8 cellular contexts compared by ENCODE assay signal in genomic region chrX:71282514-71283408, GRCh38. TPM values are rescaled to one million over a fixed set of nuclear protein-coding genes. Genes with fewer than 3 reads are reported as not detected.
DNase-seq lines count a peak whose midpoint lies in the region; ATAC-seq, FAIRE-seq and TF ChIP-seq lines count a peak whose summit lies in the region.

No MANE protein-coding gene starts in this region.

- no peak for TF ChIP-seq RAD21 in H1 (IDR thresholded peaks at IDR 0.05 in 1 of 2, conservative IDR thresholded peaks at IDR 0.05 in 1 of 2; ENCODE audit: low read depth in 2 of 2, low read length in 2 of 2)

- H2BK120ac ChIP-seq in H1 (replicated peaks; ENCODE audit: low read depth, low read length): no peak overlapping the region

- peak overlapping the region; percentile 84; the same call in 1 of the 2 replicates for H2BK5ac ChIP-seq in H1 (ENCODE audit: low read depth, low read length)

- no peak overlapping the region; the same call in 1 of the 2 replicates for H4K8ac ChIP-seq in H1 (ENCODE audit: extremely low read depth, insufficient read depth, low read length)

- peak overlapping the region; percentile 77 for H3K56ac ChIP-seq in H1 (replicated peaks; ENCODE audit: insufficient read length, low read depth, low read length)

- POLR2A ChIA-PET in H1 (lab: Charles Lee; ENCODE audit: partially characterized antibody): interaction anchor here (0.7 to 13.5 kb wide), 10 partner anchors 13 to 742 kb away, joined by 3 to 215 read pairs (median 7); partner anchors contain the start of genes ITGB1BP2, TAF1 and ZMYM3

- CTCF ChIA-PET in H1 (lab: Charles Lee; ENCODE audit: partially characterized antibody): interaction anchor here (1.8 kb wide), 1 partner anchor 28 kb away, joined by 4 read pairs; no protein-coding TSS in a partner anchor

- H2BK15ac ChIP-seq in H1 (ENCODE audit: low read length): no peak overlapping the region

- FAIRE-seq in H1 (lab: Jason Lieb, UNC): no peak

- H3K23ac ChIP-seq in H1 (ENCODE audit: insufficient read length): no peak overlapping the region

- H3K36me3 ChIP-seq in H1 (ENCODE audit: control insufficient read depth in 2 of 4, insufficient read depth in 4 of 4, low read length in 3 of 4) (peaks cover 0 to 28% (median 0%) of the 10 kb centered on the region in 4 experiments; a peak in 1 of 8 replicates), tibial artery (peaks cover 0 to 6% (median 0%) of the 10 kb centered on the region in 3 donors)

- H3K14ac ChIP-seq in H1 (ENCODE audit: insufficient read length): no peak overlapping the region

- peak overlapping the region; percentile 78 for H4K5ac ChIP-seq in H1 (ENCODE audit: insufficient read length, low read depth, low read length)

- no peaks in the 10 kb centered on the region for H3K27me3 ChIP-seq in H1 (replicated peaks in 1 of 4; ENCODE audit: control insufficient read depth in 3 of 4, extremely low read depth in 1 of 4, insufficient read depth in 3 of 4, low read length in 3 of 4)
- H3K27me3 ChIP-seq in tibial artery: no peaks in the 10 kb centered on the region

- H3K27me3 Mint-ChIP-seq in natural killer cell (ENCODE audit: low read depth in 2 of 2): peaks cover 7% of the 10 kb centered on the region in 2 donors

- H4K91ac ChIP-seq in H1 (replicated peaks; ENCODE audit: insufficient read length, low read length): peak overlapping the region; percentile 97

- TF ChIP-seq CTCF in H1 (IDR thresholded peaks at IDR 0.05; ENCODE audit: control extremely low read depth in 1 of 3, insufficient read depth in 1 of 3, low read depth in 1 of 3, low read length in 3 of 3) (no peak), natural killer cell (IDR thresholded peaks at IDR 0.05) (no peak), tibial artery (IDR thresholded peaks at IDR 0.05) (no peak)

- H3K79me1 ChIP-seq in H1 (ENCODE audit: low read depth, low read length): no peaks in the 10 kb centered on the region

- H3K23me2 ChIP-seq in H1 (ENCODE audit: low read depth, low read length): peaks cover 3% of the 10 kb centered on the region; the same call in 1 of the 2 replicates

- H2AFZ ChIP-seq in H1 (ENCODE audit: low read length): peak overlapping the region; percentile 12; the same call in 1 of the 2 replicates

- H3K27ac Mint-ChIP-seq in natural killer cell: peak overlapping the region; percentile 99 to 100

- ATAC-seq in GM21360 (IDR thresholded peaks at IDR 0.05; ENCODE audit: unreplicated experiment) (peak; percentile 30), natural killer cell (peak; percentile 40 to 65 (median 48))

- no peaks in the 10 kb centered on the region for H3K9me3 Mint-ChIP-seq in natural killer cell

- no peak overlapping the region for H3K4ac ChIP-seq in H1 (replicated peaks; ENCODE audit: insufficient read length, low read depth, low read length)

- no peak for TF ChIP-seq EP300 in H1 (IDR thresholded peaks at IDR 0.05; ENCODE audit: borderline replicate concordance in 1 of 2, low read depth in 2 of 2, low read length in 2 of 2)

- peak overlapping the region; percentile 51; the same call in 1 of the 2 replicates for H3K18ac ChIP-seq in H1 (ENCODE audit: extremely low read depth, low read length)

- H3K4me1 ChIP-seq in H1 (replicated peaks in 1 of 4; ENCODE audit: control insufficient read depth in 3 of 4, insufficient read depth in 4 of 4, low read length in 3 of 4) (peaks cover 0 to 5% (median 3%) of the 10 kb centered on the region in 4 experiments; a peak in 3 of 7 replicates), tibial artery (peaks cover 0 to 30% (median 0%) of the 10 kb centered on the region in 4 donors)

- no peaks in the 10 kb centered on the region for H3K36me3 Mint-ChIP-seq in natural killer cell

- H3K9me3 ChIP-seq in H1 (ENCODE audit: insufficient read depth in 2 of 2, low read depth in 1 of 2, low read length in 1 of 2): no peaks in the 10 kb centered on the region; a peak in 1 of 4 replicates
- peaks cover 0 to 8% (median 0%) of the 10 kb centered on the region in 3 donors for H3K9me3 ChIP-seq in tibial artery

- H2BK20ac ChIP-seq in H1 (ENCODE audit: low read length): no peak overlapping the region

- H2AK5ac ChIP-seq in H1 (ENCODE audit: low read depth, low read length): no peak overlapping the region

- peak overlapping the region; percentile 99 for H3K4me3 Mint-ChIP-seq in natural killer cell

- intact Hi-C loops in natural killer cell (cut with micrococcal nuclease): loop anchor here (1.0 kb wide), 2 partner anchors 28 to 84 kb away; partner anchors contain the start of genes TAF1 and ZMYM3
- intact Hi-C loops in tibial artery (cut with DNase I; ENCODE audit: low total_unique reads): no loop called here
- intact Hi-C loops in posterior cingulate gyrus (cut with DNase I): loop anchor here (2.0 to 5.0 kb wide), 2 partner anchors 28 to 85 kb away; partner anchors contain the start of genes TAF1 and ZMYM3

- WGBS in H1 (ENCODE audit: extremely low coverage in 1 of 2, insufficient coverage in 1 of 2, insufficient read length in 1 of 2, insufficient replicate concordance in 2 of 2, low coverage in 1 of 2, low lambda C conversion rate in 2 of 2, missing lambda C conversion rate in 1 of 2), 2 experiments: 36% methylated on average over 9 of the region's 17 CpGs; no CpG with 5 or more reads in 1 of the 2 experiments

- no peak for TF ChIP-seq POLR2A in H1 (IDR thresholded peaks at IDR 0.05; ENCODE audit: control extremely low read depth in 1 of 2, low read depth in 2 of 2, low read length in 2 of 2)

- H3K79me2 ChIP-seq in H1 (ENCODE audit: control insufficient read depth in 1 of 2, insufficient read depth in 2 of 2, low read length in 2 of 2): peaks cover 22 to 43% of the 10 kb centered on the region in 2 experiments

- 0 out of 2 replicates have a peak overlapping the region, but pooled peaks have one; percentile 4 for H2BK12ac ChIP-seq in H1 (ENCODE audit: low read depth, low read length)

- peak; percentile 10 for DNase-seq in COR-L47 (lab: John Stamatoyannopoulos, UW)
- peak; percentile 47 for DNase-seq in HT1080 (ENCODE audit: low read depth)
- peak; percentile 32 to 41 for DNase-seq in activated CD4-positive, alpha-beta T cell treated with anti-CD3 and anti-CD28 coated beads for 4 hours
- DNase-seq in H1 (ENCODE audit: low read depth in 1 of 2, low spot score in 2 of 2): peak in 1 of 2 experiments; percentile 64
- DNase-seq in natural killer cell: no peak
- DNase-seq in tibial artery: no peak
- DNase-seq in posterior cingulate gyrus: no peak

- H4K20me1 ChIP-seq in H1 (replicated peaks in 1 of 2; ENCODE audit: control insufficient read depth in 1 of 2, insufficient read depth in 2 of 2, low read length in 2 of 2): peaks cover 3 to 5% of the 10 kb centered on the region in 2 experiments

- H3K27ac ChIP-seq in H1 (ENCODE audit: low read depth, low read length): peak overlapping the region; percentile 82
- H3K27ac ChIP-seq in tibial artery: peak overlapping the region; percentile 87 to 94

- H3K4me2 ChIP-seq in H1 (ENCODE audit: insufficient read depth in 1 of 2, low read depth in 2 of 2, low read length in 2 of 2): peak overlapping the region; percentile 68 to 92

- H3K4me3 ChIP-seq in H1 (ENCODE audit: extremely low read depth in 1 of 4, insufficient read depth in 2 of 4, low read depth in 3 of 4, low read length in 4 of 4) (peak overlapping the region; percentile 19 to 59 (median 28); a peak in 5 of 8 replicates), tibial artery (peak overlapping the region; percentile 74 to 75)

- peaks cover 13 to 17% of the 10 kb centered on the region in 2 donors for H3K4me1 Mint-ChIP-seq in natural killer cell

- peak overlapping the region in 3 of 4 experiments; percentile 31 to 68 (median 57); a peak in 5 of 7 replicates for H3K9ac ChIP-seq in H1 (replicated peaks in 1 of 4; ENCODE audit: extremely low read depth in 1 of 4, low read depth in 3 of 4, low read length in 3 of 4)

RNA-seq across cellular contexts. Expression of gene NONO, which starts 0.7 kb away (rescaled TPM):
- 469 and 520 TPM in 2 replicates for total RNA-seq in HT1080 (2014; rRNA removed; shearing (Covaris generic))
- polyA plus RNA-seq in HT1080 (2015; cell fraction: cytosol; rRNA removed): 330 and 368 TPM in 2 replicates
- 671 and 721 TPM in 2 replicates for polyA plus RNA-seq in HT1080 (2015; cell fraction: nucleus; rRNA removed)
- total RNA-seq in H1 (2021; fragmentation: NEBNext Ultra II Directional; extraction: Animal tissue kit (Norgen Biotek cat#: 25700)): 728 and 778 TPM in 2 replicates
- polyA plus RNA-seq in H1 (2011; rRNA removed): 641 and 784 TPM in 2 replicates
- 440 TPM for polyA plus RNA-seq in H1 (2011; cell fraction: cytosol; rRNA removed)
- 1,046 TPM for polyA plus RNA-seq in H1 (2011; cell fraction: nucleus; rRNA removed)
- 700 to 786 TPM (median 753 TPM) in 4 replicates for polyA plus RNA-seq in H1 (2012, experiment 1 of 2)
- 178 TPM for polyA plus RNA-seq in H1 (2012, experiment 2 of 2)
- polyA plus RNA-seq in H1 (2013, experiment 1 of 2): 489 TPM
- polyA plus RNA-seq in H1 (2013, experiment 2 of 2): 459 TPM
- 670 and 754 TPM in 2 replicates for polyA minus RNA-seq in H1 (2011; rRNA and poly(A)+ RNA removed)
- 360 TPM for polyA minus RNA-seq in H1 (2011; cell fraction: cytosol; rRNA and poly(A)+ RNA removed)
- 353 TPM for polyA minus RNA-seq in H1 (2011; cell fraction: nucleus; rRNA and poly(A)+ RNA removed)
- total RNA-seq in natural killer cell: 100 to 1,000 TPM; 370 to 454 (median 439) TPM

RNA-seq across cellular contexts. Expression of gene ITGB1BP2, which starts 18.8 kb away (rescaled TPM):
- total RNA-seq in HT1080 (2014; rRNA removed; shearing (Covaris generic)): 0.97 and 1.00 TPM in 2 replicates
- polyA plus RNA-seq in HT1080 (2015; cell fraction: cytosol; rRNA removed): 0.10 and 0.31 TPM in 2 replicates
- 3.8 and 4.5 TPM in 2 replicates for polyA plus RNA-seq in HT1080 (2015; cell fraction: nucleus; rRNA removed)
- 5.1 and 5.2 TPM in 2 replicates for total RNA-seq in H1 (2021; fragmentation: NEBNext Ultra II Directional; extraction: Animal tissue kit (Norgen Biotek cat#: 25700))
- 2.6 and 2.9 TPM in 2 replicates for polyA plus RNA-seq in H1 (2011; rRNA removed)
- 4.1 TPM for polyA plus RNA-seq in H1 (2011; cell fraction: cytosol; rRNA removed)
- 19.1 TPM for polyA plus RNA-seq in H1 (2011; cell fraction: nucleus; rRNA removed)
- polyA plus RNA-seq in H1 (2012, experiment 1 of 2): 3.9 to 6.2 TPM (median 4.3 TPM) in 4 replicates
- polyA plus RNA-seq in H1 (2012, experiment 2 of 2): 0.56 TPM
- polyA plus RNA-seq in H1 (2013, experiment 1 of 2): 1.5 TPM
- 1.5 TPM for polyA plus RNA-seq in H1 (2013, experiment 2 of 2)
- polyA minus RNA-seq in H1 (2011; rRNA and poly(A)+ RNA removed): 7.8 and 9.5 TPM in 2 replicates
- polyA minus RNA-seq in H1 (2011; cell fraction: cytosol; rRNA and poly(A)+ RNA removed): 1.3 TPM
- 12.3 TPM for polyA minus RNA-seq in H1 (2011; cell fraction: nucleus; rRNA and poly(A)+ RNA removed)
- 1 to 10 TPM; 2.2 to 3.0 (median 2.4) TPM for total RNA-seq in natural killer cell

RNA-seq across cellular contexts. Expression of gene ZMYM3, which starts 28.8 kb away (rescaled TPM):
- 17.8 and 23.8 TPM in 2 replicates for total RNA-seq in HT1080 (2014; rRNA removed; shearing (Covaris generic))
- polyA plus RNA-seq in HT1080 (2015; cell fraction: cytosol; rRNA removed): 11.9 and 14.0 TPM in 2 replicates
- polyA plus RNA-seq in HT1080 (2015; cell fraction: nucleus; rRNA removed): 40.0 and 48.6 TPM in 2 replicates
- 82.0 and 86.4 TPM in 2 replicates for total RNA-seq in H1 (2021; fragmentation: NEBNext Ultra II Directional; extraction: Animal tissue kit (Norgen Biotek cat#: 25700))
- 56.7 and 79.2 TPM in 2 replicates for polyA plus RNA-seq in H1 (2011; rRNA removed)
- polyA plus RNA-seq in H1 (2011; cell fraction: cytosol; rRNA removed): 55.3 TPM
- polyA plus RNA-seq in H1 (2011; cell fraction: nucleus; rRNA removed): 179 TPM
- 64.8 to 71.3 TPM (median 70.1 TPM) in 4 replicates for polyA plus RNA-seq in H1 (2012, experiment 1 of 2)
- 54.6 TPM for polyA plus RNA-seq in H1 (2012, experiment 2 of 2)
- polyA plus RNA-seq in H1 (2013, experiment 1 of 2): 42.3 TPM
- polyA plus RNA-seq in H1 (2013, experiment 2 of 2): 36.4 TPM
- 105 and 113 TPM in 2 replicates for polyA minus RNA-seq in H1 (2011; rRNA and poly(A)+ RNA removed)
- polyA minus RNA-seq in H1 (2011; cell fraction: cytosol; rRNA and poly(A)+ RNA removed): 68.3 TPM
- 65.1 TPM for polyA minus RNA-seq in H1 (2011; cell fraction: nucleus; rRNA and poly(A)+ RNA removed)
- 10 to 100 TPM; 18.0 to 21.0 (median 20.4) TPM for total RNA-seq in natural killer cell

RNA-seq across cellular contexts. Expression of gene GJB1, which starts 59.7 kb away (rescaled TPM):
- not detected in 2 replicates for total RNA-seq in HT1080 (2014; rRNA removed; shearing (Covaris generic))
- not detected in 2 replicates for polyA plus RNA-seq in HT1080 (2015; cell fraction: cytosol; rRNA removed)
- not detected in 2 replicates for polyA plus RNA-seq in HT1080 (2015; cell fraction: nucleus; rRNA removed)
- total RNA-seq in H1 (2021; fragmentation: NEBNext Ultra II Directional; extraction: Animal tissue kit (Norgen Biotek cat#: 25700)): not detected in 2 replicates
- polyA plus RNA-seq in H1 (2011; rRNA removed): 0.06 and 0.14 TPM in 2 replicates
- polyA plus RNA-seq in H1 (2011; cell fraction: cytosol; rRNA removed): 0.09 TPM
- 0.13 TPM for polyA plus RNA-seq in H1 (2011; cell fraction: nucleus; rRNA removed)
- polyA plus RNA-seq in H1 (2012, experiment 1 of 2): 0.13 TPM in 1 of 4 replicates, not detected in the others
- polyA plus RNA-seq in H1 (2012, experiment 2 of 2): not detected
- 0.06 TPM for polyA plus RNA-seq in H1 (2013, experiment 1 of 2)
- 0.04 TPM for polyA plus RNA-seq in H1 (2013, experiment 2 of 2)
- 0.13 TPM in 1 of 2 replicates, not detected in the other for polyA minus RNA-seq in H1 (2011; rRNA and poly(A)+ RNA removed)
- not detected for polyA minus RNA-seq in H1 (2011; cell fraction: cytosol; rRNA and poly(A)+ RNA removed)
- polyA minus RNA-seq in H1 (2011; cell fraction: nucleus; rRNA and poly(A)+ RNA removed): not detected
- not detected for total RNA-seq in natural killer cell

Comparison
In these comparisons a context has a peak if more than half of its experiments do, and no peak if none do; other contexts are left out.
1. DNase-seq: peak in COR-L47 (single experiment), HT1080 (single experiment) and activated CD4-positive, alpha-beta T cell treated with anti-CD3 and anti-CD28 coated beads for 4 hours (2 of 2); none in natural killer cell (single experiment), tibial artery (0 of 2) and posterior cingulate gyrus (0 of 10).